In genomic region chr11:17478064-17478463, GRCh38 we compare ENCODE assay signal across 30 cellular contexts. TPM values are rescaled to one million over a fixed set of nuclear protein-coding genes. Genes with fewer than 3 reads are reported as not detected.
"Had no signal": no experiment of that assay in that cellular context is flagged by ENCODE, and none has a peak within 500 bp of the region (broad histone marks: within the 10 kb centered on the region; RNA-seq: fewer than 3 reads in every experiment).

No MANE protein-coding gene starts in this region.

- H3K9me3 ChIP-seq: adrenal gland, esophagus squamous epithelium, pancreas, prostate gland, sigmoid colon, thoracic aorta had no signal

- FAIRE-seq: colon, endometrium, pancreas, small intestine, urothelium cell line had no signal

- H3K4me1 ChIP-seq: adrenal gland, pancreas, prostate gland had no signal

- H3K4me3 ChIP-seq: adrenal gland, esophagus squamous epithelium, pancreas, prostate gland, sigmoid colon, thoracic aorta had no signal

- ATAC-seq: left ventricle myocardium superior; pancreas; stimulated activated effector memory CD8-positive, alpha-beta T cell treated with anti-CD3 and anti-CD28 coated beads, Interleukin-12 subunit alpha, Interleukin-12 subunit beta, amount 100 ng/mL, for 72 hours; T-helper 17 cell had no signal

- H3K27ac ChIP-seq: adrenal gland, brain microvascular endothelial cell, epithelial cell of prostate, esophagus squamous epithelium, pancreas, prostate gland, sigmoid colon, thoracic aorta had no signal

- H3K36me3 ChIP-seq: adrenal gland, brain microvascular endothelial cell, esophagus squamous epithelium, pancreas, prostate gland, sigmoid colon, thoracic aorta had no signal

- DNase-seq: activated CD4-positive, alpha-beta memory T cell treated with anti-CD3 and anti-CD28 coated beads for 36 hours; activated CD4-positive, alpha-beta T cell treated with anti-CD3 and anti-CD28 coated beads, Interleukin-2, amount 10 ng/mL, durations not matched to agents 24 days and 14 days; activated CD4-positive, CD25-positive, alpha-beta regulatory T cell treated with anti-CD3 and anti-CD28 coated beads, Interleukin-2, amount 50 U/mL, for 72 hours; activated naive CD4-positive, alpha-beta T cell; activated T-cell treated with anti-CD3 and anti-CD28 coated beads, Interleukin-2, amount 50 U/mL, for 48 hours; adrenal gland; aorta; brain microvascular endothelial cell; caudate nucleus; effector CD8-positive, alpha-beta T cell; esophagus squamous epithelium; foreskin melanocyte; islet precursor cell; left ventricle myocardium superior; pancreas; retina; sigmoid colon; small intestine; stimulated activated CD4-positive, alpha-beta T cell treated with anti-CD3 and anti-CD28 coated beads, Interleukin-4, amount 100 ng/mL, for 24 hours; T-helper 17 cell; trophoblast cell had no signal

RNA-seq across cellular contexts. Expression of gene ABCC8, which starts 1.4 kb away (rescaled TPM):
- total RNA-seq: activated CD4-positive, alpha-beta memory T cell treated with anti-CD3 and anti-CD28 coated beads for 36 hours; activated CD4-positive, alpha-beta T cell treated with anti-CD3 and anti-CD28 coated beads, Interleukin-2, amount 10 ng/mL, durations not matched to agents 24 days and 14 days; dermis microvascular lymphatic vessel endothelial cell; lung microvascular endothelial cell; T-helper 17 cell had no signal
